4 cellular contexts compared by ENCODE assay signal in the genomic region with DNA sequence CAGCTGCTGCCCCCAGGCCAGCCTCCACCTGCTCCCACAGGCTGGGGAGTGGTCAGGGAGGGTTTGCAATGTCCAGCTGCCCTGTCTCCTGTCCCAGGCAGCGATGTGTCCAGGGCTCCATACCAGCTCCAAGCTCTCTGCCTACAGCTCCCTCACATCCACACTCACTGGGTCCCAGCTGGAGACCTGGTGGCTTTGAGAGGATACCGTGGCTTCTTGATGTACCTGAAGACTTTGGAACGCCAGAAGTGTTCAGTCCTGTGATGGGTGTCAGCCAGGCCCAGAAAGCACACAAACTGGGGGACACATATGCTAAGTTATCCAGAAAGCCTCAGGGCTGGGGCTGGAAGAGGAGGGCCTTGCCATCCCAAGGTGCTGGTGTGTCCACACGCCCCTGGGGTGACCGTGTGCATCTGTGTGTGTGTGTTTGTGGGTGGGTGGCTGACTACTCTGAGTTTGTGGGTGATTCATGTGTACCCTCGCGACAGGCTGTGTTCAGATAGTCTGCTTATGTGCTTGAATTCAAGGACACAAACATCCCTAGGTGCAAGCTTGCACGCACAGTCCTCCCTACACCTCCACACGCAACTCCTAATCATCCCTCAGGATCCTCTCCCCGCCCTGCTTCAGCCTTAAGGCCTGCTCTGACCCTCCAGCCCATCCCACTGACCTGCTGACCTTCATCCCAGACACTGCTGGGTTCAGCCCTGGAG.
TF ChIP-seq lines count a peak whose summit lies in the region.

No MANE protein-coding gene starts in this region.

TF ChIP-seq in A549, 52 proteins besides CTCF, POLR2A, EP300 and RAD21:
- TF ChIP-seq MAFK (IDR thresholded peaks at IDR 0.05; ENCODE audit: partially characterized antibody) (no peak), MYC (IDR thresholded peaks at IDR 0.05; ENCODE audit: borderline replicate concordance, low read length) (no peak), JUNB (IDR thresholded peaks at IDR 0.05) (no peak), HOXB5 (CRISPR knock-in tag; IDR thresholded peaks at IDR 0.05) (no peak)
- TF ChIP-seq, protein P1, sequence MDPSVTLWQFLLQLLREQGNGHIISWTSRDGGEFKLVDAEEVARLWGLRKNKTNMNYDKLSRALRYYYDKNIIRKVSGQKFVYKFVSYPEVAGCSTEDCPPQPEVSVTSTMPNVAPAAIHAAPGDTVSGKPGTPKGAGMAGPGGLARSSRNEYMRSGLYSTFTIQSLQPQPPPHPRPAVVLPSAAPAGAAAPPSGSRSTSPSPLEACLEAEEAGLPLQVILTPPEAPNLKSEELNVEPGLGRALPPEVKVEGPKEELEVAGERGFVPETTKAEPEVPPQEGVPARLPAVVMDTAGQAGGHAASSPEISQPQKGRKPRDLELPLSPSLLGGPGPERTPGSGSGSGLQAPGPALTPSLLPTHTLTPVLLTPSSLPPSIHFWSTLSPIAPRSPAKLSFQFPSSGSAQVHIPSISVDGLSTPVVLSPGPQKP (IDR thresholded peaks at IDR 0.05; ENCODE audit: low read depth, low read length) = no peak

TF ChIP-seq in HCT116, 20 proteins besides CTCF, POLR2A, EP300 and RAD21 (continues in another document):
- TF ChIP-seq, protein P2, sequence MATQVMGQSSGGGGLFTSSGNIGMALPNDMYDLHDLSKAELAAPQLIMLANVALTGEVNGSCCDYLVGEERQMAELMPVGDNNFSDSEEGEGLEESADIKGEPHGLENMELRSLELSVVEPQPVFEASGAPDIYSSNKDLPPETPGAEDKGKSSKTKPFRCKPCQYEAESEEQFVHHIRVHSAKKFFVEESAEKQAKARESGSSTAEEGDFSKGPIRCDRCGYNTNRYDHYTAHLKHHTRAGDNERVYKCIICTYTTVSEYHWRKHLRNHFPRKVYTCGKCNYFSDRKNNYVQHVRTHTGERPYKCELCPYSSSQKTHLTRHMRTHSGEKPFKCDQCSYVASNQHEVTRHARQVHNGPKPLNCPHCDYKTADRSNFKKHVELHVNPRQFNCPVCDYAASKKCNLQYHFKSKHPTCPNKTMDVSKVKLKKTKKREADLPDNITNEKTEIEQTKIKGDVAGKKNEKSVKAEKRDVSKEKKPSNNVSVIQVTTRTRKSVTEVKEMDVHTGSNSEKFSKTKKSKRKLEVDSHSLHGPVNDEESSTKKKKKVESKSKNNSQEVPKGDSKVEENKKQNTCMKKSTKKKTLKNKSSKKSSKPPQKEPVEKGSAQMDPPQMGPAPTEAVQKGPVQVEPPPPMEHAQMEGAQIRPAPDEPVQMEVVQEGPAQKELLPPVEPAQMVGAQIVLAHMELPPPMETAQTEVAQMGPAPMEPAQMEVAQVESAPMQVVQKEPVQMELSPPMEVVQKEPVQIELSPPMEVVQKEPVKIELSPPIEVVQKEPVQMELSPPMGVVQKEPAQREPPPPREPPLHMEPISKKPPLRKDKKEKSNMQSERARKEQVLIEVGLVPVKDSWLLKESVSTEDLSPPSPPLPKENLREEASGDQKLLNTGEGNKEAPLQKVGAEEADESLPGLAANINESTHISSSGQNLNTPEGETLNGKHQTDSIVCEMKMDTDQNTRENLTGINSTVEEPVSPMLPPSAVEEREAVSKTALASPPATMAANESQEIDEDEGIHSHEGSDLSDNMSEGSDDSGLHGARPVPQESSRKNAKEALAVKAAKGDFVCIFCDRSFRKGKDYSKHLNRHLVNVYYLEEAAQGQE (IDR thresholded peaks at IDR 0.05; ENCODE audit: low read depth) = no peak
- no peak for TF ChIP-seq JUND (IDR thresholded peaks at IDR 0.05)
- TF ChIP-seq, protein P3, sequence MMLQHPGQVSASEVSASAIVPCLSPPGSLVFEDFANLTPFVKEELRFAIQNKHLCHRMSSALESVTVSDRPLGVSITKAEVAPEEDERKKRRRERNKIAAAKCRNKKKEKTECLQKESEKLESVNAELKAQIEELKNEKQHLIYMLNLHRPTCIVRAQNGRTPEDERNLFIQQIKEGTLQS (IDR thresholded peaks at IDR 0.05) = no peak
- no peak for TF ChIP-seq ZFX (IDR thresholded peaks at IDR 0.05)
- no peak for TF ChIP-seq TCF7L2 (IDR thresholded peaks at IDR 0.05; ENCODE audit: borderline replicate concordance, extremely low read depth, insufficient read depth, insufficient read length)
- TF ChIP-seq FOSL1 (IDR thresholded peaks at IDR 0.05; ENCODE audit: low read depth) = no peak
- no peak for TF ChIP-seq ELF1 (IDR thresholded peaks at IDR 0.05; ENCODE audit: borderline replicate concordance, low read depth)
- TF ChIP-seq CBX3 (IDR thresholded peaks at IDR 0.05; ENCODE audit: low read depth) = no peak
- TF ChIP-seq EZH2phosphoT487 (IDR thresholded peaks at IDR 0.05; ENCODE audit: borderline replicate concordance) = no peak
- TF ChIP-seq CEBPB (IDR thresholded peaks at IDR 0.05; ENCODE audit: low read depth) = no peak
- TF ChIP-seq, protein P4, sequence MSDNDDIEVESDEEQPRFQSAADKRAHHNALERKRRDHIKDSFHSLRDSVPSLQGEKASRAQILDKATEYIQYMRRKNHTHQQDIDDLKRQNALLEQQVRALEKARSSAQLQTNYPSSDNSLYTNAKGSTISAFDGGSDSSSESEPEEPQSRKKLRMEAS (IDR thresholded peaks at IDR 0.05) = no peak
- no peak for TF ChIP-seq SP1 (IDR thresholded peaks at IDR 0.05; ENCODE audit: low read depth)
- no peak for TF ChIP-seq ZNF274 (IDR thresholded peaks at IDR 0.05; ENCODE audit: low read depth, low read length)
- TF ChIP-seq SRF (IDR thresholded peaks at IDR 0.05; ENCODE audit: low read depth) = no peak

TF ChIP-seq in K562, 482 proteins besides CTCF, POLR2A, EP300 and RAD21:
- TF ChIP-seq, protein P5, sequence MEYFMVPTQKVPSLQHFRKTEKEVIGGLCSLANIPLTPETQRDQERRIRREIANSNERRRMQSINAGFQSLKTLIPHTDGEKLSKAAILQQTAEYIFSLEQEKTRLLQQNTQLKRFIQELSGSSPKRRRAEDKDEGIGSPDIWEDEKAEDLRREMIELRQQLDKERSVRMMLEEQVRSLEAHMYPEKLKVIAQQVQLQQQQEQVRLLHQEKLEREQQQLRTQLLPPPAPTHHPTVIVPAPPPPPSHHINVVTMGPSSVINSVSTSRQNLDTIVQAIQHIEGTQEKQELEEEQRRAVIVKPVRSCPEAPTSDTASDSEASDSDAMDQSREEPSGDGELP (CRISPR knock-in tag; IDR thresholded peaks at IDR 0.05; ENCODE audit: borderline replicate concordance) = 0 out of 2 replicates have a peak, but pooled peaks have one; percentile 25
- TF ChIP-seq NR2C1 (IDR thresholded peaks at IDR 0.05) = 0 out of 2 replicates have a peak, but pooled peaks have one; percentile 19
- TF ChIP-seq NR2C1 (tag; IDR thresholded peaks at IDR 0.05) = no peak
- no peak for TF ChIP-seq ZNF121 (CRISPR knock-in tag; conservative IDR thresholded peaks at IDR 0.05)
- no peak for TF ChIP-seq MAFG (tag; conservative IDR thresholded peaks at IDR 0.05)
- TF ChIP-seq ZNF263 (CRISPR knock-in tag; IDR thresholded peaks at IDR 0.05; ENCODE audit: borderline replicate concordance) = peak; percentile 37; the same call in 1 of the 2 replicates

TF ChIP-seq in WTC11, 78 proteins besides CTCF, POLR2A, EP300 and RAD21:
- TF ChIP-seq ZNF219 (CRISPR knock-in tag; IDR thresholded peaks at IDR 0.05; ENCODE audit: borderline replicate concordance) (no peak), GTF2I (CRISPR knock-in tag; conservative IDR thresholded peaks at IDR 0.05) (no peak), GABPB1 (CRISPR knock-in tag; IDR thresholded peaks at IDR 0.05) (no peak)
- TF ChIP-seq, protein P6, sequence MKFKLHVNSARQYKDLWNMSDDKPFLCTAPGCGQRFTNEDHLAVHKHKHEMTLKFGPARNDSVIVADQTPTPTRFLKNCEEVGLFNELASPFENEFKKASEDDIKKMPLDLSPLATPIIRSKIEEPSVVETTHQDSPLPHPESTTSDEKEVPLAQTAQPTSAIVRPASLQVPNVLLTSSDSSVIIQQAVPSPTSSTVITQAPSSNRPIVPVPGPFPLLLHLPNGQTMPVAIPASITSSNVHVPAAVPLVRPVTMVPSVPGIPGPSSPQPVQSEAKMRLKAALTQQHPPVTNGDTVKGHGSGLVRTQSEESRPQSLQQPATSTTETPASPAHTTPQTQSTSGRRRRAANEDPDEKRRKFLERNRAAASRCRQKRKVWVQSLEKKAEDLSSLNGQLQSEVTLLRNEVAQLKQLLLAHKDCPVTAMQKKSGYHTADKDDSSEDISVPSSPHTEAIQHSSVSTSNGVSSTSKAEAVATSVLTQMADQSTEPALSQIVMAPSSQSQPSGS (CRISPR knock-in tag; IDR thresholded peaks at IDR 0.05; ENCODE audit: borderline replicate concordance, low read depth) = no peak
- TF ChIP-seq, protein P4 (CRISPR knock-in tag; IDR thresholded peaks at IDR 0.05) = no peak
